16 cellular contexts compared by ENCODE assay signal in the genomic region with DNA sequence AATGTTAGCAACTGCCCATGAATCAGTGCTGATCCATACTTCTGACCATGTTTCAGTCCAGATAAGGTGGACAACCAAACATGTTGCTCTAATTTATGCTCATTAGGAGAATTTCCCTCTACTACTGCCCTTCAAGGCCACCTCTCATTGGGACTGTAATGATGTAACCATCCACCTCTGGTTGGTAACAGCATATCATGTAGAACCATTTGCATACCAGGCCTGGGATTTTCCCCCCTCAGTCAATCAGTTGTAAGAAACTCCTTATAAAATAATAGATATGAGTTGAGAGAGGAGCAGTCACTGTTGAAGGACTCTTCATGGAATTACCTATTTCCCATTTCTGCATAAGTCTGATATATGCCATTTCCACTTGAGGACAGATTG. TPM values are rescaled to one million over a fixed set of nuclear protein-coding genes. Genes with fewer than 3 reads are reported as not detected.
DNase-seq lines count a peak whose midpoint lies in the region; ATAC-seq, FAIRE-seq and TF ChIP-seq lines count a peak whose summit lies in the region.
"Had no signal": no experiment of that assay in that cellular context is flagged by ENCODE, and none has a peak within 500 bp of the region (broad histone marks: within the 10 kb centered on the region; RNA-seq: fewer than 3 reads in every experiment).

No MANE protein-coding gene starts in this region.

- BruUV-seq in K562 (replicated peaks; lab: Mats Ljungman, UMichigan): no TSS peak

- no peak for TF ChIP-seq CTCF in K562 (IDR thresholded peaks at IDR 0.05 in 2 of 3, conservative IDR thresholded peaks at IDR 0.05 in 1 of 3; ENCODE audit: insufficient read depth in 2 of 3, low read depth in 1 of 3, low read length in 3 of 3)

- H3K27me3 ChIP-seq in K562 (ENCODE audit: control insufficient read depth in 2 of 2, insufficient read depth in 2 of 2, low read length in 2 of 2): no peaks in the 10 kb centered on the region
- H3K27me3 ChIP-seq: BLaER1 had no signal

- no peak for TF ChIP-seq EP300 in K562 (IDR thresholded peaks at IDR 0.05; ENCODE audit: low read length)

- intact Hi-C loops in K562 (cut with micrococcal nuclease): no loop called here

- no peak overlapping the region for H3K4me3 ChIP-seq in K562
- H3K4me3 ChIP-seq: BLaER1 had no signal

- in situ Hi-C loops in K562 (cut with MboI): no loop called here

- no peaks in the 10 kb centered on the region for H3K9me3 ChIP-seq in K562 (replicated peaks; ENCODE audit: control insufficient read depth, insufficient read depth, low read depth, low read length)

- no peaks in the 10 kb centered on the region for H4K20me1 ChIP-seq in K562 (replicated peaks; ENCODE audit: control insufficient read depth, insufficient read depth, low read length)
- H4K20me1 ChIP-seq: BLaER1 had no signal

- peak; percentile 35 to 45 for ATAC-seq in activated CD4-positive, CD25-positive, alpha-beta regulatory T cell treated with anti-CD3 and anti-CD28 coated beads, Interleukin-2, amount 50 U/mL, for 24 hours
- ATAC-seq in HG02610 (IDR thresholded peaks at IDR 0.05; ENCODE audit: unreplicated experiment) (peak; percentile 77), K562 (peak; percentile 35; the same call in 2 of the 3 replicates), HG03565 (IDR thresholded peaks at IDR 0.05; ENCODE audit: unreplicated experiment) (no peak)

- no peak for TF ChIP-seq POLR2A in K562 (conservative IDR thresholded peaks at IDR 0.05)

- no peaks in the 10 kb centered on the region for H3K4me1 ChIP-seq in K562 (replicated peaks in 1 of 2; ENCODE audit: control insufficient read depth in 2 of 2, insufficient read depth in 2 of 2, low read length in 2 of 2)
- H3K4me1 ChIP-seq: BLaER1 had no signal

- no peak overlapping the region for H3K27ac ChIP-seq in K562 (ENCODE audit: extremely low read depth, low read depth, low read length)
- H3K27ac ChIP-seq: BLaER1 had no signal

- TF ChIP-seq RAD21 in K562 (CRISPR knock-in tag; conservative IDR thresholded peaks at IDR 0.05 in 1 of 2, IDR thresholded peaks at IDR 0.05 in 1 of 2): no peak

- H3K79me2 ChIP-seq in K562 (ENCODE audit: control insufficient read depth, insufficient read depth, low read length): no peaks in the 10 kb centered on the region

- H3K4me2 ChIP-seq in K562 (ENCODE audit: insufficient read depth, low read length): no peak overlapping the region
- H3K4me2 ChIP-seq: BLaER1 had no signal

- no peaks in the 10 kb centered on the region for H3K9me1 ChIP-seq in K562 (ENCODE audit: control insufficient read depth, insufficient read depth, low read length)

- no peak for FAIRE-seq in K562 (lab: Jason Lieb, UNC)
- FAIRE-seq: GM19239, H1 had no signal

- CTCF ChIA-PET in K562 (lab: Yijun Ruan, JAX; ENCODE audit: low intra/inter-chr PET ratio): interaction anchor here (0.5 kb wide), 1 partner anchor 11 kb away, joined by 3 read pairs; no protein-coding TSS in a partner anchor

- POLR2A ChIA-PET in K562 (lab: Yijun Ruan, JAX): no interaction called here

- H3K9ac ChIP-seq in K562 (ENCODE audit: insufficient read depth in 1 of 2, low read depth in 2 of 2, low read length in 2 of 2): no peak overlapping the region
- H3K9ac ChIP-seq: BLaER1 had no signal

- no peaks in the 10 kb centered on the region for H3K36me3 ChIP-seq in K562 (ENCODE audit: control insufficient read depth, insufficient read depth, low read length)
- H3K36me3 ChIP-seq: BLaER1 had no signal

- no peak overlapping the region for H2AFZ ChIP-seq in K562 (ENCODE audit: low read depth, low read length)

- DNase-seq in activated CD4-positive, CD25-positive, alpha-beta regulatory T cell (lab: John Stamatoyannopoulos, UW): no peak
- DNase-seq in K562 (ENCODE audit: extremely low read depth in 1 of 4, low spot score in 3 of 4): no peak
- no peak for DNase-seq in UCSD-AML1 (lab: John Stamatoyannopoulos, UW; ENCODE audit: unreplicated experiment)
- no peak for DNase-seq in activated CD4-positive, alpha-beta T cell treated with anti-CD3 and anti-CD28 coated beads for 1 hour
- DNase-seq: 8988T; CD4-positive, alpha-beta memory T cell; DMS153; DMS79; GDM1; H9 had no signal

TF ChIP-seq in K562, 482 proteins besides CTCF, POLR2A, EP300 and RAD21:
- no peak for TF ChIP-seq ZNF24 (IDR thresholded peaks at IDR 0.05)
- TF ChIP-seq CBFA2T2 (conservative IDR thresholded peaks at IDR 0.05): peak; percentile 19; the same call in 1 of the 2 replicates
- TF ChIP-seq, protein P1, sequence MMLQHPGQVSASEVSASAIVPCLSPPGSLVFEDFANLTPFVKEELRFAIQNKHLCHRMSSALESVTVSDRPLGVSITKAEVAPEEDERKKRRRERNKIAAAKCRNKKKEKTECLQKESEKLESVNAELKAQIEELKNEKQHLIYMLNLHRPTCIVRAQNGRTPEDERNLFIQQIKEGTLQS (IDR thresholded peaks at IDR 0.05): 0 out of 2 replicates have a peak, but pooled peaks have one; percentile 10
- TF ChIP-seq, protein P1 (CRISPR knock-in tag; conservative IDR thresholded peaks at IDR 0.05): no peak
- peak; percentile 52 for TF ChIP-seq CBFA2T3 (IDR thresholded peaks at IDR 0.05)
- TF ChIP-seq, protein P2, sequence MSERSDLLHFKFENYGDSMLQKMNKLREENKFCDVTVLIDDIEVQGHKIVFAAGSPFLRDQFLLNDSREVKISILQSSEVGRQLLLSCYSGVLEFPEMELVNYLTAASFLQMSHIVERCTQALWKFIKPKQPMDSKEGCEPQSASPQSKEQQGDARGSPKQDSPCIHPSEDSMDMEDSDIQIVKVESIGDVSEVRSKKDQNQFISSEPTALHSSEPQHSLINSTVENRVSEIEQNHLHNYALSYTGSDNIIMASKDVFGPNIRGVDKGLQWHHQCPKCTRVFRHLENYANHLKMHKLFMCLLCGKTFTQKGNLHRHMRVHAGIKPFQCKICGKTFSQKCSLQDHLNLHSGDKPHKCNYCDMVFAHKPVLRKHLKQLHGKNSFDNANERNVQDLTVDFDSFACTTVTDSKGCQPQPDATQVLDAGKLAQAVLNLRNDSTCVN (CRISPR knock-in tag; IDR thresholded peaks at IDR 0.05): no peak

RNA-seq across cellular contexts. Expression of gene YAF2, which starts 17.8 kb away (rescaled TPM):
- total RNA-seq in K562 (2011; cell fraction: chromatin; rRNA removed; ENCODE audit: low replicate concordance): 29.9 and 96.3 TPM in 2 replicates
- 17.0 and 22.8 TPM in 2 replicates for total RNA-seq in K562 (2011; cell fraction: nucleolus; rRNA removed)
- 44.9 and 92.1 TPM in 2 replicates for total RNA-seq in K562 (2011; cell fraction: nucleoplasm; rRNA removed)
- total RNA-seq in K562 (2014; rRNA removed) (10.6 and 12.4 TPM in 2 replicates), K562 (2014; rRNA removed; fragmentation: Illumina TruSeq; extraction: Trizol) (22.0 and 22.3 TPM in 2 replicates), K562 (2015; rRNA removed; fragmentation: Illumina TruSeq; extraction: Trizol) (15.9 and 20.3 TPM in 2 replicates), K562 (2021) (25.4 and 26.4 TPM in 2 replicates)
- polyA plus RNA-seq in K562 (2011; rRNA removed) (17.4 and 26.1 TPM in 2 replicates), K562 (2014; fragmentation: Illumina TruSeq; extraction: Trizol) (19.1 and 22.9 TPM in 2 replicates), K562 (2014; fragmentation: Nextera tagmentation; extraction: Ambion mirVana) (10 to 100 TPM; 14.9 to 19.6 TPM), K562 (2014; rRNA removed) (18.1 and 21.3 TPM in 2 replicates)
- 3.4 and 7.8 TPM in 2 replicates for polyA plus RNA-seq in K562 (2011; cell fraction: cytosol; rRNA removed)
- 16.3 and 17.4 TPM in 2 replicates for polyA plus RNA-seq in K562 (2011; cell fraction: nucleus; rRNA removed)
- polyA plus RNA-seq in K562 (2012): 14.2 and 16.2 TPM in 2 replicates
- polyA minus RNA-seq in K562 (2011; rRNA and poly(A)+ RNA removed): 17.9 and 20.4 TPM in 2 replicates
- polyA minus RNA-seq in K562 (2011; cell fraction: cytosol; rRNA and poly(A)+ RNA removed): 14.8 and 19.3 TPM in 2 replicates
- polyA minus RNA-seq in K562 (2011; cell fraction: nucleus; rRNA and poly(A)+ RNA removed): 23.6 and 27.1 TPM in 2 replicates
